1 cellular context compared by ENCODE assay signal in the genomic region with DNA sequence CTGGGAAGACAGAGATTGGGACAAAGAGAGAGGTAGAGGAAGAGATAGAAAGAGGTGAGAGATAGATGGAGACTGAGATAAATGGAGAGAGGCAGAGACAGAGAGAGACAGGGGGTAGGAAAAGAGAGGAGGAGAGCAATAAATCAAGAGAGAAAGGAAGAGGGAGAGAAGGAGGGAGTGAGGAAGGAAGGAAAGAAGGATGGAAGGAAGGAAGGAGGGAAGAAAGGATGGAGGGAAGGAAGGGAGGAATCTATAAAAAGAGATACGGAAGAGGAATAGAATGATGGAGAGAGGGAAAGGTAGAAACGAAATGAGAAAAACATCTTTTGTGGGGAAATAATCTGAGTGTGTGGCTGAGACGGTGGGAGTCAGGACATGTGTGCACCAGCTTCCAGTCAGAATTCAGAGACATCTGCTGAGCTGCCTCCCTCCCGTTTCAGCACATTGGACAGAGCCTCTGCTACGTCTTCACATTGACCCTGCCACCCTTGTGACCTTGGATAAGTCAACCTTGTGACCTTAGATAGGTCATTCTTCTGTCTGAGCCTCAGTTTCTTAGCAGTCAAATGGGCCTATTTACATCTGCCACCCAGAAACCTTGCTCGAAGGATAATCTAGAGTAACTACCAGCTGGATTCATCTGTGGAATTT.
A peak's percentile ranks its signal among the peaks of the same experiment; 100 is the strongest.
TF ChIP-seq lines count a peak whose summit lies in the region.

No MANE protein-coding gene starts in this region.

TF ChIP-seq in K562, 482 proteins besides CTCF, POLR2A, EP300 and RAD21 (continued from another document):
- TF ChIP-seq, protein P1, sequence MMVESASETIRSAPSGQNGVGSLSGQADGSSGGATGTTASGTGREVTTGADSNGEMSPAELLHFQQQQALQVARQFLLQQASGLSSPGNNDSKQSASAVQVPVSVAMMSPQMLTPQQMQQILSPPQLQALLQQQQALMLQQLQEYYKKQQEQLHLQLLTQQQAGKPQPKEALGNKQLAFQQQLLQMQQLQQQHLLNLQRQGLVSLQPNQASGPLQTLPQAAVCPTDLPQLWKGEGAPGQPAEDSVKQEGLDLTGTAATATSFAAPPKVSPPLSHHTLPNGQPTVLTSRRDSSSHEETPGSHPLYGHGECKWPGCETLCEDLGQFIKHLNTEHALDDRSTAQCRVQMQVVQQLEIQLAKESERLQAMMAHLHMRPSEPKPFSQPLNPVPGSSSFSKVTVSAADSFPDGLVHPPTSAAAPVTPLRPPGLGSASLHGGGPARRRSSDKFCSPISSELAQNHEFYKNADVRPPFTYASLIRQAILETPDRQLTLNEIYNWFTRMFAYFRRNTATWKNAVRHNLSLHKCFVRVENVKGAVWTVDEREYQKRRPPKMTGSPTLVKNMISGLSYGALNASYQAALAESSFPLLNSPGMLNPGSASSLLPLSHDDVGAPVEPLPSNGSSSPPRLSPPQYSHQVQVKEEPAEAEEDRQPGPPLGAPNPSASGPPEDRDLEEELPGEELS (CRISPR knock-in tag; IDR thresholded peaks at IDR 0.05; ENCODE audit: borderline replicate concordance), result no peak
- TF ChIP-seq HSF4 (CRISPR knock-in tag; IDR thresholded peaks at IDR 0.05; ENCODE audit: borderline replicate concordance) (no peak), GATAD2B (IDR thresholded peaks at IDR 0.05; ENCODE audit: borderline replicate concordance) (no peak), CHD2 (IDR thresholded peaks at IDR 0.05; ENCODE audit: low read depth, low read length) (no peak), ESRRA (IDR thresholded peaks at IDR 0.05; ENCODE audit: borderline replicate concordance, low read depth) (peak; percentile 78), GATAD2A (IDR thresholded peaks at IDR 0.05) (no peak), ZNF263 (CRISPR knock-in tag; IDR thresholded peaks at IDR 0.05; ENCODE audit: borderline replicate concordance) (no peak), BHLHE40 (IDR thresholded peaks at IDR 0.05; ENCODE audit: low read length) (no peak), FOXP1 (CRISPR knock-in tag; IDR thresholded peaks at IDR 0.05) (no peak), CREM (IDR thresholded peaks at IDR 0.05; ENCODE audit: low read depth) (0 out of 2 replicates have a peak, but pooled peaks have one; percentile 40), ZNF134 (CRISPR knock-in tag; conservative IDR thresholded peaks at IDR 0.05) (no peak), TSC22D4 (tag; IDR thresholded peaks at IDR 0.05) (no peak), DDX20 (tag; IDR thresholded peaks at IDR 0.05; ENCODE audit: low read depth) (no peak), ZNF586 (CRISPR knock-in tag; conservative IDR thresholded peaks at IDR 0.05) (no peak), KDM5B (IDR thresholded peaks at IDR 0.05; ENCODE audit: insufficient replicate concordance, low read depth, low read length) (no peak), CBX3 (IDR thresholded peaks at IDR 0.05; ENCODE audit: borderline replicate concordance in 1 of 2, low read length in 2 of 2) (no peak), EHMT2 (IDR thresholded peaks at IDR 0.05) (peak; percentile 79), ELF1 (tag; IDR thresholded peaks at IDR 0.05) (no peak)
- TF ChIP-seq, protein P2, sequence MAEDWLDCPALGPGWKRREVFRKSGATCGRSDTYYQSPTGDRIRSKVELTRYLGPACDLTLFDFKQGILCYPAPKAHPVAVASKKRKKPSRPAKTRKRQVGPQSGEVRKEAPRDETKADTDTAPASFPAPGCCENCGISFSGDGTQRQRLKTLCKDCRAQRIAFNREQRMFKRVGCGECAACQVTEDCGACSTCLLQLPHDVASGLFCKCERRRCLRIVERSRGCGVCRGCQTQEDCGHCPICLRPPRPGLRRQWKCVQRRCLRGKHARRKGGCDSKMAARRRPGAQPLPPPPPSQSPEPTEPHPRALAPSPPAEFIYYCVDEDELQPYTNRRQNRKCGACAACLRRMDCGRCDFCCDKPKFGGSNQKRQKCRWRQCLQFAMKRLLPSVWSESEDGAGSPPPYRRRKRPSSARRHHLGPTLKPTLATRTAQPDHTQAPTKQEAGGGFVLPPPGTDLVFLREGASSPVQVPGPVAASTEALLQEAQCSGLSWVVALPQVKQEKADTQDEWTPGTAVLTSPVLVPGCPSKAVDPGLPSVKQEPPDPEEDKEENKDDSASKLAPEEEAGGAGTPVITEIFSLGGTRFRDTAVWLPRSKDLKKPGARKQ (CRISPR knock-in tag; IDR thresholded peaks at IDR 0.05), result no peak
- TF ChIP-seq, protein P3, sequence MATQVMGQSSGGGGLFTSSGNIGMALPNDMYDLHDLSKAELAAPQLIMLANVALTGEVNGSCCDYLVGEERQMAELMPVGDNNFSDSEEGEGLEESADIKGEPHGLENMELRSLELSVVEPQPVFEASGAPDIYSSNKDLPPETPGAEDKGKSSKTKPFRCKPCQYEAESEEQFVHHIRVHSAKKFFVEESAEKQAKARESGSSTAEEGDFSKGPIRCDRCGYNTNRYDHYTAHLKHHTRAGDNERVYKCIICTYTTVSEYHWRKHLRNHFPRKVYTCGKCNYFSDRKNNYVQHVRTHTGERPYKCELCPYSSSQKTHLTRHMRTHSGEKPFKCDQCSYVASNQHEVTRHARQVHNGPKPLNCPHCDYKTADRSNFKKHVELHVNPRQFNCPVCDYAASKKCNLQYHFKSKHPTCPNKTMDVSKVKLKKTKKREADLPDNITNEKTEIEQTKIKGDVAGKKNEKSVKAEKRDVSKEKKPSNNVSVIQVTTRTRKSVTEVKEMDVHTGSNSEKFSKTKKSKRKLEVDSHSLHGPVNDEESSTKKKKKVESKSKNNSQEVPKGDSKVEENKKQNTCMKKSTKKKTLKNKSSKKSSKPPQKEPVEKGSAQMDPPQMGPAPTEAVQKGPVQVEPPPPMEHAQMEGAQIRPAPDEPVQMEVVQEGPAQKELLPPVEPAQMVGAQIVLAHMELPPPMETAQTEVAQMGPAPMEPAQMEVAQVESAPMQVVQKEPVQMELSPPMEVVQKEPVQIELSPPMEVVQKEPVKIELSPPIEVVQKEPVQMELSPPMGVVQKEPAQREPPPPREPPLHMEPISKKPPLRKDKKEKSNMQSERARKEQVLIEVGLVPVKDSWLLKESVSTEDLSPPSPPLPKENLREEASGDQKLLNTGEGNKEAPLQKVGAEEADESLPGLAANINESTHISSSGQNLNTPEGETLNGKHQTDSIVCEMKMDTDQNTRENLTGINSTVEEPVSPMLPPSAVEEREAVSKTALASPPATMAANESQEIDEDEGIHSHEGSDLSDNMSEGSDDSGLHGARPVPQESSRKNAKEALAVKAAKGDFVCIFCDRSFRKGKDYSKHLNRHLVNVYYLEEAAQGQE (CRISPR knock-in tag; IDR thresholded peaks at IDR 0.05; ENCODE audit: low read depth), result 0 out of 2 replicates have a peak, but pooled peaks have one; percentile 70
- TF ChIP-seq, protein P4, sequence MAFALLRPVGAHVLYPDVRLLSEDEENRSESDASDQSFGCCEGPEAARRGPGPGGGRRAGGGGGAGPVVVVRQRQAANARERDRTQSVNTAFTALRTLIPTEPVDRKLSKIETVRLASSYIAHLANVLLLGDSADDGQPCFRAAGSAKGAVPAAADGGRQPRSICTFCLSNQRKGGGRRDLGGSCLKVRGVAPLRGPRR (CRISPR knock-in tag; IDR thresholded peaks at IDR 0.05), result no peak
